In the genomic region with DNA sequence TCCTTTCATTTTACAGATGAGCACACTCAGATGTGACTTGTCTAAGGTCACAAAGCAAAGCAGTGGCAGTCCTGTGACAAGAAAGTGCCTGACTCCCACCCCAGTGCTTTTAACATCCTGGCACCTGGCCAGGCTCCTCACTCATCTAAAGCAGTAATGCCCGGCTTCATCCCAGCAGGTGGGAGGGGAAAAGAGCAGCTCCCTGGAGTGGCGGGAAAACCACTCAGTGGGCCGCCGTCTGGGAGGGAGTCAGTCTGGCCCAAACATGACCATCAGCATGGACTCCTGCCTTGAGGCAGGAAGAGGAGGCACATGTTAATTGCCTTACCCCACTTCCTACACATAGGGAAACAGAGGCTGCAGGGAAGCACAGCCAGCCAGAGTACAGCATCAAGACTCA, we compare ENCODE assay signal across 1 cellular context.
TF ChIP-seq lines count a peak whose summit lies in the region.

No MANE protein-coding gene starts in this region.

TF ChIP-seq in GM23338, 12 proteins besides CTCF, POLR2A, EP300 and RAD21:
- TF ChIP-seq, protein P1, sequence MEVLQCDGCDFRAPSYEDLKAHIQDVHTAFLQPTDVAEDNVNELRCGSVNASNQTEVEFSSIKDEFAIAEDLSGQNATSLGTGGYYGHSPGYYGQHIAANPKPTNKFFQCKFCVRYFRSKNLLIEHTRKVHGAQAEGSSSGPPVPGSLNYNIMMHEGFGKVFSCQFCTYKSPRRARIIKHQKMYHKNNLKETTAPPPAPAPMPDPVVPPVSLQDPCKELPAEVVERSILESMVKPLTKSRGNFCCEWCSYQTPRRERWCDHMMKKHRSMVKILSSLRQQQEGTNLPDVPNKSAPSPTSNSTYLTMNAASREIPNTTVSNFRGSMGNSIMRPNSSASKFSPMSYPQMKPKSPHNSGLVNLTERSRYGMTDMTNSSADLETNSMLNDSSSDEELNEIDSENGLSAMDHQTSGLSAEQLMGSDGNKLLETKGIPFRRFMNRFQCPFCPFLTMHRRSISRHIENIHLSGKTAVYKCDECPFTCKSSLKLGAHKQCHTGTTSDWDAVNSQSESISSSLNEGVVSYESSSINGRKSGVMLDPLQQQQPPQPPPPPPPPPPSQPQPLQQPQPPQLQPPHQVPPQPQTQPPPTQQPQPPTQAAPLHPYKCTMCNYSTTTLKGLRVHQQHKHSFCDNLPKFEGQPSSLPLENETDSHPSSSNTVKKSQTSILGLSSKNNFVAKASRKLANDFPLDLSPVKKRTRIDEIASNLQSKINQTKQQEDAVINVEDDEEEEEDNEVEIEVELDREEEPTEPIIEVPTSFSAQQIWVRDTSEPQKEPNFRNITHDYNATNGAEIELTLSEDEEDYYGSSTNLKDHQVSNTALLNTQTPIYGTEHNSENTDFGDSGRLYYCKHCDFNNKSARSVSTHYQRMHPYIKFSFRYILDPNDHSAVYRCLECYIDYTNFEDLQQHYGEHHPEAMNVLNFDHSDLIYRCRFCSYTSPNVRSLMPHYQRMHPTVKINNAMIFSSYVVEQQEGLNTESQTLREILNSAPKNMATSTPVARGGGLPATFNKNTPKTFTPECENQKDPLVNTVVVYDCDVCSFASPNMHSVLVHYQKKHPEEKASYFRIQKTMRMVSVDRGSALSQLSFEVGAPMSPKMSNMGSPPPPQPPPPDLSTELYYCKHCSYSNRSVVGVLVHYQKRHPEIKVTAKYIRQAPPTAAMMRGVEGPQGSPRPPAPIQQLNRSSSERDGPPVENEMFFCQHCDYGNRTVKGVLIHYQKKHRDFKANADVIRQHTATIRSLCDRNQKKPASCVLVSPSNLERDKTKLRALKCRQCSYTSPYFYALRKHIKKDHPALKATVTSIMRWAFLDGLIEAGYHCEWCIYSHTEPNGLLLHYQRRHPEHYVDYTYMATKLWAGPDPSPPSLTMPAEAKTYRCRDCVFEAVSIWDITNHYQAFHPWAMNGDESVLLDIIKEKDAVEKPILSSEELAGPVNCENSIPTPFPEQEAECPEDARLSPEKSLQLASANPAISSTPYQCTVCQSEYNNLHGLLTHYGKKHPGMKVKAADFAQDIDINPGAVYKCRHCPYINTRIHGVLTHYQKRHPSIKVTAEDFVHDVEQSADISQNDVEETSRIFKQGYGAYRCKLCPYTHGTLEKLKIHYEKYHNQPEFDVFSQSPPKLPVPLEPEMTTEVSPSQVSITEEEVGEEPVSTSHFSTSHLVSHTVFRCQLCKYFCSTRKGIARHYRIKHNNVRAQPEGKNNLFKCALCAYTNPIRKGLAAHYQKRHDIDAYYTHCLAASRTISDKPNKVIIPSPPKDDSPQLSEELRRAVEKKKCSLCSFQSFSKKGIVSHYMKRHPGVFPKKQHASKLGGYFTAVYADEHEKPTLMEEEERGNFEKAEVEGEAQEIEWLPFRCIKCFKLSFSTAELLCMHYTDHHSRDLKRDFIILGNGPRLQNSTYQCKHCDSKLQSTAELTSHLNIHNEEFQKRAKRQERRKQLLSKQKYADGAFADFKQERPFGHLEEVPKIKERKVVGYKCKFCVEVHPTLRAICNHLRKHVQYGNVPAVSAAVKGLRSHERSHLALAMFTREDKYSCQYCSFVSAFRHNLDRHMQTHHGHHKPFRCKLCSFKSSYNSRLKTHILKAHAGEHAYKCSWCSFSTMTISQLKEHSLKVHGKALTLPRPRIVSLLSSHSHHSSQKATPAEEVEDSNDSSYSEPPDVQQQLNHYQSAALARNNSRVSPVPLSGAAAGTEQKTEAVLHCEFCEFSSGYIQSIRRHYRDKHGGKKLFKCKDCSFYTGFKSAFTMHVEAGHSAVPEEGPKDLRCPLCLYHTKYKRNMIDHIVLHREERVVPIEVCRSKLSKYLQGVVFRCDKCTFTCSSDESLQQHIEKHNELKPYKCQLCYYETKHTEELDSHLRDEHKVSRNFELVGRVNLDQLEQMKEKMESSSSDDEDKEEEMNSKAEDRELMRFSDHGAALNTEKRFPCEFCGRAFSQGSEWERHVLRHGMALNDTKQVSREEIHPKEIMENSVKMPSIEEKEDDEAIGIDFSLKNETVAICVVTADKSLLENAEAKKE (CRISPR knock-in tag; IDR thresholded peaks at IDR 0.05), result no peak
- TF ChIP-seq CREB1 (CRISPR knock-in tag; IDR thresholded peaks at IDR 0.05; ENCODE audit: low read depth) (no peak), ZNF114 (CRISPR knock-in tag; IDR thresholded peaks at IDR 0.05) (no peak), STAT1 (IDR thresholded peaks at IDR 0.05; ENCODE audit: unreplicated experiment) (no peak), POLR2AphosphoS5 (IDR thresholded peaks at IDR 0.05; ENCODE audit: low read depth) (no peak), NANOG (IDR thresholded peaks at IDR 0.05; ENCODE audit: borderline replicate concordance) (no peak), ZNF331 (CRISPR knock-in tag; IDR thresholded peaks at IDR 0.05; ENCODE audit: low read depth) (no peak), EZH2phosphoT487 (IDR thresholded peaks at IDR 0.05; ENCODE audit: unreplicated experiment) (no peak), JUNB (IDR thresholded peaks at IDR 0.05; ENCODE audit: unreplicated experiment) (no peak), EZH2 (IDR thresholded peaks at IDR 0.05; ENCODE audit: low read depth, unreplicated experiment) (no peak)
- TF ChIP-seq, protein P2, sequence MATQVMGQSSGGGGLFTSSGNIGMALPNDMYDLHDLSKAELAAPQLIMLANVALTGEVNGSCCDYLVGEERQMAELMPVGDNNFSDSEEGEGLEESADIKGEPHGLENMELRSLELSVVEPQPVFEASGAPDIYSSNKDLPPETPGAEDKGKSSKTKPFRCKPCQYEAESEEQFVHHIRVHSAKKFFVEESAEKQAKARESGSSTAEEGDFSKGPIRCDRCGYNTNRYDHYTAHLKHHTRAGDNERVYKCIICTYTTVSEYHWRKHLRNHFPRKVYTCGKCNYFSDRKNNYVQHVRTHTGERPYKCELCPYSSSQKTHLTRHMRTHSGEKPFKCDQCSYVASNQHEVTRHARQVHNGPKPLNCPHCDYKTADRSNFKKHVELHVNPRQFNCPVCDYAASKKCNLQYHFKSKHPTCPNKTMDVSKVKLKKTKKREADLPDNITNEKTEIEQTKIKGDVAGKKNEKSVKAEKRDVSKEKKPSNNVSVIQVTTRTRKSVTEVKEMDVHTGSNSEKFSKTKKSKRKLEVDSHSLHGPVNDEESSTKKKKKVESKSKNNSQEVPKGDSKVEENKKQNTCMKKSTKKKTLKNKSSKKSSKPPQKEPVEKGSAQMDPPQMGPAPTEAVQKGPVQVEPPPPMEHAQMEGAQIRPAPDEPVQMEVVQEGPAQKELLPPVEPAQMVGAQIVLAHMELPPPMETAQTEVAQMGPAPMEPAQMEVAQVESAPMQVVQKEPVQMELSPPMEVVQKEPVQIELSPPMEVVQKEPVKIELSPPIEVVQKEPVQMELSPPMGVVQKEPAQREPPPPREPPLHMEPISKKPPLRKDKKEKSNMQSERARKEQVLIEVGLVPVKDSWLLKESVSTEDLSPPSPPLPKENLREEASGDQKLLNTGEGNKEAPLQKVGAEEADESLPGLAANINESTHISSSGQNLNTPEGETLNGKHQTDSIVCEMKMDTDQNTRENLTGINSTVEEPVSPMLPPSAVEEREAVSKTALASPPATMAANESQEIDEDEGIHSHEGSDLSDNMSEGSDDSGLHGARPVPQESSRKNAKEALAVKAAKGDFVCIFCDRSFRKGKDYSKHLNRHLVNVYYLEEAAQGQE (IDR thresholded peaks at IDR 0.05; ENCODE audit: unreplicated experiment), result no peak
- TF ChIP-seq, protein P3, sequence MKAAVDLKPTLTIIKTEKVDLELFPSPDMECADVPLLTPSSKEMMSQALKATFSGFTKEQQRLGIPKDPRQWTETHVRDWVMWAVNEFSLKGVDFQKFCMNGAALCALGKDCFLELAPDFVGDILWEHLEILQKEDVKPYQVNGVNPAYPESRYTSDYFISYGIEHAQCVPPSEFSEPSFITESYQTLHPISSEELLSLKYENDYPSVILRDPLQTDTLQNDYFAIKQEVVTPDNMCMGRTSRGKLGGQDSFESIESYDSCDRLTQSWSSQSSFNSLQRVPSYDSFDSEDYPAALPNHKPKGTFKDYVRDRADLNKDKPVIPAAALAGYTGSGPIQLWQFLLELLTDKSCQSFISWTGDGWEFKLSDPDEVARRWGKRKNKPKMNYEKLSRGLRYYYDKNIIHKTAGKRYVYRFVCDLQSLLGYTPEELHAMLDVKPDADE (IDR thresholded peaks at IDR 0.05), result no peak
